In the genomic region with DNA sequence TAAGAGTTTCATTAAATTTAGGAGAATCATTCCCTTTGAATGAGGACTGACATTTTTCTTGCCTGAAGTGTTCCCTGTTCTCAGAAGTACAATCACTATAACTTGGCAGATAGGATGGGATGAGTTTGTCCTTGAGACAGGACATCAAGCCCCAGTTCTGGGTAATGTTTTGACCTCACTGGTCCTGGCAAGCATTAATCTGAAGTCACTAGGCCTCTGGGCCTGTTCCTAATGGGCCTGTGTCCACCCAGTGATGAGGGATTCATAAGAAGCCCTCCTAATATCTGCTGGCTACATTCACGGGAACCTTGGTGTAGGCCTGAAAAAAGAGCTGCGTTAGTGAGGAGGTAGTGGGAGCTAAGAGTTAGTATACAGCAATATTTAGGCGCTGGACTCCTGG, we compare ENCODE assay signal across 18 cellular contexts. TPM values are rescaled to one million over a fixed set of nuclear protein-coding genes. Genes with fewer than 3 reads are reported as not detected.
DNase-seq lines count a peak whose midpoint lies in the region; ATAC-seq and TF ChIP-seq lines count a peak whose summit lies in the region.
"Had no signal": no experiment of that assay in that cellular context is flagged by ENCODE, and none has a peak within 500 bp of the region (broad histone marks: within the 10 kb centered on the region; RNA-seq: fewer than 3 reads in every experiment).

No MANE protein-coding gene starts in this region.

- no peaks in the 10 kb centered on the region for H3K9me3 Mint-ChIP-seq in chondrocyte (ENCODE audit: low read depth)
- H3K9me3 Mint-ChIP-seq in naive thymus-derived CD8-positive, alpha-beta T cell: no peaks in the 10 kb centered on the region
- H3K9me3 Mint-ChIP-seq in neural progenitor cell: no peaks in the 10 kb centered on the region
- H3K9me3 Mint-ChIP-seq: CD8-positive, alpha-beta T cell had no signal

- H3K36me3 Mint-ChIP-seq in chondrocyte (ENCODE audit: low read depth): no peaks in the 10 kb centered on the region
- no peaks in the 10 kb centered on the region for H3K36me3 Mint-ChIP-seq in naive thymus-derived CD8-positive, alpha-beta T cell
- H3K36me3 Mint-ChIP-seq in neural progenitor cell: no peaks in the 10 kb centered on the region
- H3K36me3 Mint-ChIP-seq: CD8-positive, alpha-beta T cell had no signal

- H3K4me1 Mint-ChIP-seq in chondrocyte (ENCODE audit: low read depth): peaks cover 13% of the 10 kb centered on the region
- H3K4me1 Mint-ChIP-seq in naive thymus-derived CD8-positive, alpha-beta T cell: peaks cover 8 to 44% (median 38%) of the 10 kb centered on the region in 4 donors
- peaks cover 24% of the 10 kb centered on the region for H3K4me1 Mint-ChIP-seq in neural progenitor cell

- no peaks in the 10 kb centered on the region for H3K79me2 ChIP-seq in neural progenitor cell (ENCODE audit: low read depth)

- H3K4me1 ChIP-seq in heart left ventricle (peaks cover 5 to 70% (median 40%) of the 10 kb centered on the region in 12 donors), right atrium auricular region (peaks cover 0 to 56% of the 10 kb centered on the region in 2 donors), gastrocnemius medialis (peaks cover 27 to 71% of the 10 kb centered on the region in 2 donors), neural progenitor cell (peaks cover 21% of the 10 kb centered on the region)
- H3K4me1 ChIP-seq: BE2C had no signal

- intact Hi-C loops in heart left ventricle (cut with DNase I): loop anchor here in 2 of 10 donors (5.0 kb wide), 1 partner anchor 49 kb away; no protein-coding TSS in a partner anchor
- intact Hi-C loops in gastrocnemius medialis (cut with DNase I; ENCODE audit: low total_unique reads): no loop called here
- intact Hi-C loops in lower leg skin (cut with DNase I; ENCODE audit: low total_unique reads): no loop called here

- H3K9ac ChIP-seq in neural progenitor cell: no peak overlapping the region

- H3K27me3 ChIP-seq in heart left ventricle (no peaks in the 10 kb centered on the region), right atrium auricular region (no peaks in the 10 kb centered on the region), gastrocnemius medialis (no peaks in the 10 kb centered on the region), neural progenitor cell (no peaks in the 10 kb centered on the region)
- H3K27me3 ChIP-seq: BE2C had no signal

- WGBS in heart left ventricle, 4 donors: 72 to 82% (median 78%) methylated on average over 3 of the region's 3 CpGs
- WGBS in lower leg skin, 2 donors: 86 to 94% methylated on average over 3 of the region's 3 CpGs

- in situ Hi-C loops in gastrocnemius medialis (cut with MboI; ENCODE audit: low sequenced_read_pairs in 4 of 4): no loop called here

- no peaks in the 10 kb centered on the region for H3K27me3 Mint-ChIP-seq in chondrocyte (ENCODE audit: low read depth)
- H3K27me3 Mint-ChIP-seq in naive thymus-derived CD8-positive, alpha-beta T cell: no peaks in the 10 kb centered on the region
- peaks cover 5% of the 10 kb centered on the region for H3K27me3 Mint-ChIP-seq in neural progenitor cell (ENCODE audit: insufficient read depth, low read depth)

- peak; percentile 1 for DNase-seq in chondrocyte (ENCODE audit: low spot score)
- peak in 1 of 5 donors; percentile 61 for DNase-seq in heart left ventricle
- no peak for DNase-seq in right atrium auricular region (ENCODE audit: low spot score)
- DNase-seq in gastrocnemius medialis: no peak
- DNase-seq in naive thymus-derived CD8-positive, alpha-beta T cell: no peak
- DNase-seq in lower leg skin (ENCODE audit: low spot score in 2 of 2): no peak
- no peak for DNase-seq in NCI-H2171 treated with DMSO at 0.1 percent for 48 hours (lab: John Stamatoyannopoulos, UW)
- DNase-seq in neural progenitor cell (ENCODE audit: low spot score): no peak
- DNase-seq: BE2C; Caco-2; CD8-positive, alpha-beta T cell; DND-41; GF-D8; HCEC 1CT had no signal

- peak overlapping the region in 11 of 12 donors; percentile 7 to 90 (median 44) for H3K27ac ChIP-seq in heart left ventricle
- peak overlapping the region; percentile 31 to 56 for H3K27ac ChIP-seq in right atrium auricular region
- peak overlapping the region; percentile 89 to 99 (median 96) for H3K27ac ChIP-seq in gastrocnemius medialis
- H3K27ac ChIP-seq in neural progenitor cell: no peak overlapping the region
- H3K27ac ChIP-seq: C4-2B had no signal

- H3K27ac Mint-ChIP-seq in chondrocyte (ENCODE audit: unreplicated experiment) (no peak overlapping the region), neural progenitor cell (no peak overlapping the region)
- no peak overlapping the region for H3K27ac Mint-ChIP-seq in naive thymus-derived CD8-positive, alpha-beta T cell
- H3K27ac Mint-ChIP-seq: CD8-positive, alpha-beta T cell had no signal

- POLR2A ChIA-PET in naive thymus-derived CD8-positive, alpha-beta T cell (lab: Charles Lee): no interaction called here

- H4K20me1 ChIP-seq in neural progenitor cell (ENCODE audit: low read depth): no peaks in the 10 kb centered on the region

- TF ChIP-seq POLR2A in heart left ventricle (IDR thresholded peaks at IDR 0.05) (no peak), gastrocnemius medialis (IDR thresholded peaks at IDR 0.05) (no peak), lower leg skin (IDR thresholded peaks at IDR 0.05) (no peak)

- ATAC-seq in heart left ventricle (peak in 3 of 4 donors; percentile 33 to 66 (median 55)), gastrocnemius medialis (no peak)
- no peak for ATAC-seq in naive thymus-derived CD8-positive, alpha-beta T cell
- ATAC-seq: A549; CD8-positive, alpha-beta T cell had no signal

- no peak overlapping the region for H3K4me3 Mint-ChIP-seq in chondrocyte (ENCODE audit: unreplicated experiment)
- H3K4me3 Mint-ChIP-seq in naive thymus-derived CD8-positive, alpha-beta T cell: no peak overlapping the region
- no peak overlapping the region for H3K4me3 Mint-ChIP-seq in neural progenitor cell
- H3K4me3 Mint-ChIP-seq: CD8-positive, alpha-beta T cell had no signal

- H3K36me3 ChIP-seq in heart left ventricle (no peaks in the 10 kb centered on the region), right atrium auricular region (no peaks in the 10 kb centered on the region), gastrocnemius medialis (no peaks in the 10 kb centered on the region), neural progenitor cell (no peaks in the 10 kb centered on the region)
- H3K36me3 ChIP-seq: BE2C had no signal

- H3K4me3 ChIP-seq in heart left ventricle (no peak overlapping the region), right atrium auricular region (no peak overlapping the region), gastrocnemius medialis (no peak overlapping the region), lower leg skin (ENCODE audit: low read depth, poor library complexity, severe bottlenecking) (no peak overlapping the region), neural progenitor cell (no peak overlapping the region)
- H3K4me3 ChIP-seq: A549 had no signal

- no peak for TF ChIP-seq CTCF in chondrocyte (IDR thresholded peaks at IDR 0.05)
- no peak for TF ChIP-seq CTCF in heart left ventricle (IDR thresholded peaks at IDR 0.05)
- TF ChIP-seq CTCF in right atrium auricular region (IDR thresholded peaks at IDR 0.05): no peak
- no peak for TF ChIP-seq CTCF in gastrocnemius medialis (IDR thresholded peaks at IDR 0.05 in 4 of 5, conservative IDR thresholded peaks at IDR 0.05 in 1 of 5)
- no peak for TF ChIP-seq CTCF in lower leg skin (IDR thresholded peaks at IDR 0.05)
- TF ChIP-seq CTCF in neural progenitor cell (IDR thresholded peaks at IDR 0.05): no peak

- no peak overlapping the region for H2AFZ ChIP-seq in neural progenitor cell (replicated peaks)

- H3K4me2 ChIP-seq in neural progenitor cell: no peak overlapping the region
- H3K4me2 ChIP-seq: A549 had no signal

- H3K9me3 ChIP-seq in heart left ventricle (no peaks in the 10 kb centered on the region), right atrium auricular region (no peaks in the 10 kb centered on the region), gastrocnemius medialis (no peaks in the 10 kb centered on the region), neural progenitor cell (ENCODE audit: low read depth) (no peaks in the 10 kb centered on the region)
- H3K9me3 ChIP-seq: A549, BE2C, Caco-2 had no signal

- H3F3A ChIP-seq in neural progenitor cell (ENCODE audit: low read depth): peaks cover 12% of the 10 kb centered on the region

RNA-seq across cellular contexts. Expression of a gene that starts 37.2 kb away (rescaled TPM):
- 1.3 to 14.6 TPM (median 2.1 TPM) in 3 replicates for total RNA-seq in chondrocyte
- total RNA-seq in heart left ventricle: 1 to 10 TPM; 2.8 to 9.1 (median 5.2) TPM
- polyA plus RNA-seq in heart left ventricle: 10 to 100 TPM in 1 of 2 donors, 1 to 10 TPM in 1; 4.2 to 15.0 TPM
- total RNA-seq in right atrium auricular region: 1 to 10 TPM; 5.4 to 8.8 TPM
- total RNA-seq in gastrocnemius medialis: 100 to 1,000 TPM in 1 of 4 donors, 10 to 100 TPM in 3; 12.0 to 106 (median 78.5) TPM
- total RNA-seq in naive thymus-derived CD8-positive, alpha-beta T cell: 1 to 10 TPM in 1 of 2 experiments, under 1 TPM in 1; 0.85 to 1.4 TPM
- 1 to 10 TPM; 3.9 to 5.1 (median 4.0) TPM for polyA plus RNA-seq in naive thymus-derived CD8-positive, alpha-beta T cell
- total RNA-seq in lower leg skin: 10 to 100 TPM in 2 of 4 donors, 1 to 10 TPM in 2; 4.5 to 30.8 (median 11.5) TPM
- 0.37 TPM in 1 of 2 replicates, not detected in the other for total RNA-seq in neural progenitor cell (ENCODE audit: low replicate concordance)
- total RNA-seq: H4 had no signal
- polyA plus RNA-seq: AG04450 had no signal

Comparison
In these comparisons a context has a peak if more than half of its experiments do, and no peak if none do; other contexts are left out.
1. ATAC-seq: peak in heart left ventricle (3 of 4); none in gastrocnemius medialis (0 of 2) and naive thymus-derived CD8-positive, alpha-beta T cell (0 of 2).